Comparison of ENCODE assay signal across 8 cellular contexts in genomic region chr9:123353984-123354591, GRCh38. TPM values are rescaled to one million over a fixed set of nuclear protein-coding genes. Genes with fewer than 3 reads are reported as not detected.
A peak's percentile ranks its signal among the peaks of the same experiment; 100 is the strongest.
DNase-seq lines count a peak whose midpoint lies in the region; ATAC-seq and TF ChIP-seq lines count a peak whose summit lies in the region.

No MANE protein-coding gene starts in this region.

- 23 to 24% methylated on average over 18 to 20 of the region's 20 CpGs for WGBS in GM23248 (ENCODE audit: low coverage in 1 of 2, low lambda C conversion rate in 2 of 2, missing lambda C conversion rate in 2 of 2), 2 experiments
- WGBS in lower leg skin, 2 donors, result 27 to 43% methylated on average over 12 to 20 of the region's 20 CpGs

- no peak overlapping the region for H2AFZ ChIP-seq in DND-41 (ENCODE audit: low read depth, low read length)
- H2AFZ ChIP-seq in GM23248, result no peak overlapping the region

- H3K4me2 ChIP-seq in DND-41 (ENCODE audit: insufficient read depth, low read length) (no peak overlapping the region), GM23248 (ENCODE audit: unreplicated experiment) (no peak overlapping the region)

- peak; percentile 56 for DNase-seq in DND-41
- peak; percentile 69 for DNase-seq in GM23248
- peak; percentile 24 for DNase-seq in NCI-H1092 treated with DMSO at 0.1 percent for 48 hours (lab: John Stamatoyannopoulos, UW)
- peak; percentile 42 to 51 for DNase-seq in activated CD4-positive, alpha-beta T cell treated with anti-CD3 and anti-CD28 coated beads for 24 hours (ENCODE audit: low read depth in 2 of 2)
- peak; percentile 66 for DNase-seq in choroid plexus epithelial cell (ENCODE audit: low read depth)
- peak; percentile 34 to 90 for DNase-seq in lower leg skin (ENCODE audit: low spot score in 2 of 2)
- peak; percentile 44 for DNase-seq in stimulated activated CD8-positive, alpha-beta memory T cell treated with anti-CD3 and anti-CD28 coated beads, Interleukin-4, amount 100 ng/mL, for 24 hours (ENCODE audit: low read depth)
- no peak for DNase-seq in GF-D8 (lab: John Stamatoyannopoulos, UW)

- H3K4me3 ChIP-seq in DND-41 (ENCODE audit: low read depth in 1 of 2, low read length in 2 of 2) (no peak overlapping the region), GM23248 (no peak overlapping the region), choroid plexus epithelial cell (ENCODE audit: low read depth, low read length) (no peak overlapping the region), lower leg skin (ENCODE audit: low read depth, poor library complexity, severe bottlenecking) (no peak overlapping the region)

- no peaks in the 10 kb centered on the region for H3F3A ChIP-seq in GM23248 (ENCODE audit: insufficient read depth)

- H3K4me1 ChIP-seq in DND-41 (ENCODE audit: insufficient read depth, low read length) (peaks cover 6% of the 10 kb centered on the region; the same call in 1 of the 2 replicates), GM23248 (ENCODE audit: insufficient read depth) (no peaks in the 10 kb centered on the region)

- intact Hi-C loops in lower leg skin (cut with DNase I; ENCODE audit: low total_unique reads), result no loop called here

- H3K36me3 ChIP-seq in DND-41 (ENCODE audit: insufficient read depth, low read length), result no peaks in the 10 kb centered on the region
- H3K36me3 ChIP-seq in GM23248 (ENCODE audit: low read depth), result no peaks in the 10 kb centered on the region

- H3K79me2 ChIP-seq in DND-41 (ENCODE audit: insufficient read depth, low read length), result no peaks in the 10 kb centered on the region
- H3K79me2 ChIP-seq in GM23248 (ENCODE audit: insufficient read depth), result no peaks in the 10 kb centered on the region

- TF ChIP-seq CTCF in DND-41 (IDR thresholded peaks at IDR 0.05; ENCODE audit: borderline replicate concordance, extremely low read depth, low read length, poor library complexity, severe bottlenecking) (peak; percentile 73), choroid plexus epithelial cell (conservative IDR thresholded peaks at IDR 0.05; ENCODE audit: low read depth, low read length) (peak; percentile 85), lower leg skin (IDR thresholded peaks at IDR 0.05) (no peak)

- H3K27ac ChIP-seq in DND-41 (ENCODE audit: low read length) (no peak overlapping the region), GM23248 (no peak overlapping the region)

- in situ Hi-C loops in GM23248 (cut with MboI), result no loop called here

- no peaks in the 10 kb centered on the region for H3K9me2 ChIP-seq in GM23248 (ENCODE audit: insufficient read depth)

- ATAC-seq in DND-41 (ENCODE audit: insufficient read depth, low read depth), result peak; percentile 77

- H3K27me3 ChIP-seq in DND-41 (ENCODE audit: insufficient read depth, low read length, poor library complexity) (peaks cover 3% of the 10 kb centered on the region), GM23248 (replicated peaks; ENCODE audit: insufficient read depth) (peaks cover 14% of the 10 kb centered on the region)

- no peak overlapping the region for H3K9ac ChIP-seq in DND-41 (ENCODE audit: low read depth, low read length)
- H3K9ac ChIP-seq in GM23248, result no peak overlapping the region

- H3K9me3 ChIP-seq in DND-41 (ENCODE audit: insufficient read depth, low read length, severe bottlenecking) (no peaks in the 10 kb centered on the region), GM23248 (ENCODE audit: low read depth) (no peaks in the 10 kb centered on the region)

- no peak for TF ChIP-seq POLR2A in lower leg skin (IDR thresholded peaks at IDR 0.05)

- H4K20me1 ChIP-seq in DND-41 (ENCODE audit: insufficient read depth, low read length), result 0 out of 2 replicates have a peak, but pooled peaks cover 4% of the 10 kb centered on the region
- H4K20me1 ChIP-seq in GM23248 (ENCODE audit: insufficient read depth), result no peaks in the 10 kb centered on the region

RNA-seq across cellular contexts. Expression of gene CRB2, which starts 1.9 kb away (rescaled TPM):
- not detected in 2 replicates for total RNA-seq in GM23248 (2014; rRNA removed; shearing (Covaris generic))
- polyA plus RNA-seq in GM23248 (2016; fragmentation: Nextera tagmentation; extraction: Ambion mirVana), result not detected in 2 replicates
- not detected for total RNA-seq in lower leg skin

Comparison
In these comparisons a context has a peak if more than half of its experiments do, and no peak if none do; other contexts are left out.
1. CTCF ChIP-seq: peak in DND-41 (single experiment) and choroid plexus epithelial cell (single experiment); none in lower leg skin (0 of 3).